In genomic region chr6:150620244-150620643, GRCh38 we compare ENCODE assay signal across 17 cellular contexts.
"Had no signal": no experiment of that assay in that cellular context is flagged by ENCODE, and none has a peak within 500 bp of the region (broad histone marks: within the 10 kb centered on the region; RNA-seq: fewer than 3 reads in every experiment).

No MANE protein-coding gene starts in this region.

- H3K9me3 Mint-ChIP-seq: activated naive CD4-positive, alpha-beta T cell treated with anti-CD3 and anti-CD28 coated beads for 36 hours; activated naive CD8-positive, alpha-beta T cell treated with anti-CD3 and anti-CD28 coated beads, Interleukin-2, amount 50 U/mL, for 24 hours; activated T-helper 2 cell treated with anti-CD3 and anti-CD28 coated beads, Interferon-gamma antibody, Interleukin-2, Interleukin-4, amounts not matched to agents 10 μg/mL and 5 μg/mL and 100 μg/mL, durations not matched to agents 14 hours and 24 hours and 36 hours; dendritic cell treated with granulocyte-macrophage colony-stimulating factor and Interleukin-4, amounts not matched to agents 40 ng/mL and 50 ng/mL, for 4 days; naive thymus-derived CD8-positive, alpha-beta T cell had no signal

- ATAC-seq: activated CD8-positive, alpha-beta memory T cell treated with anti-CD3 and anti-CD28 coated beads, Interleukin-2, amount 10 ng/mL, durations not matched to agents 7 days and 5 days; activated naive CD8-positive, alpha-beta T cell treated with anti-CD3 and anti-CD28 coated beads, Interleukin-2, amount 50 U/mL, for 24 hours; heart right ventricle; left cardiac atrium; naive thymus-derived CD8-positive, alpha-beta T cell had no signal

- H3K4me3 Mint-ChIP-seq: activated CD8-positive, alpha-beta memory T cell treated with anti-CD3 and anti-CD28 coated beads, Interleukin-2, amount 10 ng/mL, durations not matched to agents 7 days and 5 days; activated naive CD4-positive, alpha-beta T cell treated with anti-CD3 and anti-CD28 coated beads for 36 hours; activated naive CD8-positive, alpha-beta T cell treated with anti-CD3 and anti-CD28 coated beads, Interleukin-2, amount 50 U/mL, for 24 hours; dendritic cell treated with granulocyte-macrophage colony-stimulating factor and Interleukin-4, amounts not matched to agents 40 ng/mL and 50 ng/mL, for 4 days; naive thymus-derived CD8-positive, alpha-beta T cell had no signal

- DNase-seq: activated CD4-positive, alpha-beta T cell treated with anti-CD3 and anti-CD28 coated beads, Interleukin-2, amount 50 U/mL, for 48 hours; activated CD4-positive, CD25-positive, alpha-beta regulatory T cell treated with anti-CD3 and anti-CD28 coated beads, Interleukin-2, amount 50 U/mL, for 72 hours; activated CD8-positive, alpha-beta memory T cell treated with anti-CD3 and anti-CD28 coated beads, Interleukin-2, amount 10 ng/mL, durations not matched to agents 7 days and 5 days; activated naive CD4-positive, alpha-beta T cell treated with anti-CD3 and anti-CD28 coated beads for 36 hours; activated naive CD8-positive, alpha-beta T cell treated with anti-CD3 and anti-CD28 coated beads, Interleukin-2, amount 50 U/mL, for 24 hours; activated T-cell treated with anti-CD3 and anti-CD28 coated beads, Interleukin-2, amount 50 U/mL, for 1 hour; aorta; effector memory CD4-positive, alpha-beta T cell; heart right ventricle; left cardiac atrium; naive thymus-derived CD8-positive, alpha-beta T cell; spleen; T-helper 9 cell had no signal

- H3K27ac Mint-ChIP-seq: activated CD8-positive, alpha-beta memory T cell treated with anti-CD3 and anti-CD28 coated beads, Interleukin-2, amount 10 ng/mL, durations not matched to agents 7 days and 5 days; activated naive CD4-positive, alpha-beta T cell treated with anti-CD3 and anti-CD28 coated beads for 36 hours; activated naive CD8-positive, alpha-beta T cell treated with anti-CD3 and anti-CD28 coated beads, Interleukin-2, amount 50 U/mL, for 24 hours; activated T-helper 2 cell treated with anti-CD3 and anti-CD28 coated beads, Interferon-gamma antibody, Interleukin-2, Interleukin-4, amounts not matched to agents 10 μg/mL and 5 μg/mL and 100 μg/mL, durations not matched to agents 14 hours and 24 hours and 36 hours; dendritic cell treated with granulocyte-macrophage colony-stimulating factor and Interleukin-4, amounts not matched to agents 40 ng/mL and 50 ng/mL, for 4 days had no signal

- H3K4me3 ChIP-seq: heart right ventricle, lung, spleen, thoracic aorta had no signal

- H3K36me3 ChIP-seq: heart right ventricle, spleen, thoracic aorta had no signal

- H3K36me3 Mint-ChIP-seq: activated CD8-positive, alpha-beta memory T cell treated with anti-CD3 and anti-CD28 coated beads, Interleukin-2, amount 10 ng/mL, durations not matched to agents 7 days and 5 days; naive thymus-derived CD8-positive, alpha-beta T cell had no signal

- H3K27me3 ChIP-seq: heart right ventricle, spleen had no signal

- H3K9me3 ChIP-seq: heart right ventricle, spleen, thoracic aorta had no signal

- H3K27ac ChIP-seq: thoracic aorta had no signal
